In the genomic region with DNA sequence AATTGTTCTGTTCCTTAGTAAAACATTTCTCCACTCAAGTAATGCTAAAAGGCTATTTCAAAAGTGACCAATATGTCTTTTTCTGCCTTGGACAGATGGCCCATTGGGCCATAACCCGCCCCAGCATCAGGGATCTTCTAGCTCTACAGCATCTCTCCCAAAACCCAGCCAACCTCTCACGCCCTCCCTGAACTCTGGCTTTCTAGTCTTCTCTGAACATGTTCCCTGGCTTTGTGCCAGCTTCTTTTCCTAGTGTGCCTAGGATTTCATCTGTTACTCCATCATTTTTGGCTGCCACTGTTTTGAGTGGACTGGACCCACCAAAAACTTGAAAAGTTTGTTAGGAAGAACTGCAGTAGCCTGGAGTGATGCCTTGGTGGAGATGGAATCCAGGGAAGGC, we compare ENCODE assay signal across 27 cellular contexts. TPM values are rescaled to one million over a fixed set of nuclear protein-coding genes. Genes with fewer than 3 reads are reported as not detected.
"Had no signal": no experiment of that assay in that cellular context is flagged by ENCODE, and none has a peak within 500 bp of the region (broad histone marks: within the 10 kb centered on the region; RNA-seq: fewer than 3 reads in every experiment).

No MANE protein-coding gene starts in this region.

- DNase-seq: effector CD4-positive, alpha-beta T cell; endodermal cell; erythroblast; heart left ventricle; hippocampal formation; left colon; mesendoderm; naive thymus-derived CD4-positive, alpha-beta T cell; nephron progenitor cell; psoas muscle; retina; small intestine; stimulated activated CD4-positive, alpha-beta T cell treated with anti-CD3 and anti-CD28 coated beads, Interleukin-12 subunit alpha, Interleukin-12 subunit beta, amount 100 ng/mL, for 4 hours; stimulated activated naive CD4-positive, alpha-beta T cell; stomach; substantia nigra; transverse colon had no signal

- H3K27ac ChIP-seq: coronary artery, heart left ventricle, psoas muscle, stomach, thoracic aorta, transverse colon had no signal

RNA-seq across cellular contexts. Expression of a gene that starts 30.7 kb away (rescaled TPM):
- total RNA-seq: endodermal cell; endothelial cell of umbilical vein; fibroblast of lung; frontal cortex; glomerular endothelial cell; heart left ventricle; kidney epithelial cell; left colon; liver; mononuclear cell; naive thymus-derived CD4-positive, alpha-beta T cell; psoas muscle; stomach; thoracic aorta; transverse colon; ureter had no signal
- polyA plus RNA-seq: fibroblast of lung; liver; naive thymus-derived CD4-positive, alpha-beta T cell had no signal
